Comparison of ENCODE assay signal across 1 cellular context in the genomic region with DNA sequence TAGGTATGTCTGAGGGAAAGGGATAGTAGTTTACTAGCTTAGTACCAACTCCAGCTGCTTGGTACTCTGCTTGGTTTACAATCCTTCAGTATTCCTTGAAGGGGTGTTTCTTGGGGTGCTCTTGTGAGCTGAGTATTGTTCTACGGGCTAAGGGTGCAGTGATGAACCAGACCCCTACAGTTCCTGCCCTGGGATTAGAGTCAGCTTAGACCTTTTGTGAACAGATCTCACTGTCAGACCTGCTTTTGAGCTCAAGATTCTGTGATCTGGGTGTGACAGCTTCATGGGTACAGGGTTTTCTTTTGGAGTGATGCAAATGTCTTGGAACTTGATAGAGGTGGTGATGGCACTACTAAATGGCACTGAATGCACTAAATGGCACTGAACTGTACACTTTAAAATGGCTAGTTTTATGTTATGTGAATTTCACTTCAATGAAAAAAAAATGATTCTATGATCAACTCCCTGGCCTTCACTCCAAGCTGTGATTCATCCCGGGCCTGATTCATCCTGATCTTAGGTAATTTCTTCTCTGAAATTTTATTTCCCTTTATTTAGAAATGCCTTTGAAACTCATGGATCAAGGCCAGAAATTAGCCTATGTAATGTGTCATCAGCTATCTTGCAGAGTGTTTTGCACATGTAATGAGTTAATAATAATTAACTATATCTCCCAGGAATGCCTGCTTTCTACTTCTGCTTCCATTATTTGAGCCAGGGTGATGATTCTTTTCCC.
TF ChIP-seq lines count a peak whose summit lies in the region.

No MANE protein-coding gene starts in this region.

TF ChIP-seq in WTC11, 78 proteins besides CTCF, POLR2A, EP300 and RAD21 (continued from another document):
- TF ChIP-seq USF2 (CRISPR knock-in tag; IDR thresholded peaks at IDR 0.05) (no peak), PREB (CRISPR knock-in tag; IDR thresholded peaks at IDR 0.05; ENCODE audit: borderline replicate concordance) (no peak), SP1 (CRISPR knock-in tag; conservative IDR thresholded peaks at IDR 0.05) (no peak), NR1H2 (CRISPR knock-in tag; IDR thresholded peaks at IDR 0.05) (no peak), GTF2I (CRISPR knock-in tag; conservative IDR thresholded peaks at IDR 0.05) (no peak), JAZF1 (CRISPR knock-in tag; IDR thresholded peaks at IDR 0.05) (no peak), AR (CRISPR knock-in tag; IDR thresholded peaks at IDR 0.05) (no peak), MLX (CRISPR knock-in tag; IDR thresholded peaks at IDR 0.05) (no peak), NR2C2 (CRISPR knock-in tag; IDR thresholded peaks at IDR 0.05) (no peak), FOXP1 (CRISPR knock-in tag; IDR thresholded peaks at IDR 0.05; ENCODE audit: borderline replicate concordance) (no peak), ATF3 (CRISPR knock-in tag; conservative IDR thresholded peaks at IDR 0.05) (no peak), ZNF423 (CRISPR knock-in tag; IDR thresholded peaks at IDR 0.05) (no peak), FOXJ3 (CRISPR knock-in tag; IDR thresholded peaks at IDR 0.05; ENCODE audit: borderline replicate concordance) (no peak)
